8 cellular contexts compared by ENCODE assay signal in the genomic region with DNA sequence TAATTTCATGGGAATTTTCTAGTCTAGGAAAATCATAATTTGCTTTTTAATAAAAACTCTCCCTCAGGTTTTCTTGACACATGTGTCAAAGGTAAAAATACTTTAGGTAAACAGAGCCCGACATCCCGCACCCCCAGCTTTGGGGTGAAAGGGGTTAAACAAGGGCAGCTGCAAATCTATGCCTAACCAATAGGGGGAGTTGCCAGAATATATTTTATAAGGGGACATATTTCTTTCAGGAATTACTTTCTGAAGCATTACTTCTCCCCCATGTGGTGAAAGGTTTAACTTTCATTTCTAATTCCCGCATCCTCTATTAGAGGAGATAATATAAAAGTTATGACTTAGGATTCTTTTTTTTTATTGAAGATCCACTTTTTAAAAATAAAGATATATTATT. TPM values are rescaled to one million over a fixed set of nuclear protein-coding genes. Genes with fewer than 3 reads are reported as not detected.
DNase-seq lines count a peak whose midpoint lies in the region; ATAC-seq and TF ChIP-seq lines count a peak whose summit lies in the region.

No MANE protein-coding gene starts in this region.

- ATAC-seq in Right ventricle myocardium inferior (no peak), HG03108 (IDR thresholded peaks at IDR 0.05; ENCODE audit: unreplicated experiment) (no peak), HG03432 (IDR thresholded peaks at IDR 0.05; ENCODE audit: unreplicated experiment) (no peak)

- no peaks in the 10 kb centered on the region for H3K4me1 ChIP-seq in cardiac muscle cell (ENCODE audit: low read depth)
- H3K4me1 ChIP-seq in smooth muscle cell (ENCODE audit: low read depth), result no peaks in the 10 kb centered on the region
- no peaks in the 10 kb centered on the region for H3K4me1 ChIP-seq in vagina

- H3K79me2 ChIP-seq in smooth muscle cell (ENCODE audit: low read depth), result no peaks in the 10 kb centered on the region

- no peak overlapping the region for H3K4me3 ChIP-seq in cardiac muscle cell
- no peak overlapping the region for H3K4me3 ChIP-seq in smooth muscle cell
- H3K4me3 ChIP-seq in vagina, result no peak overlapping the region

- TF ChIP-seq CTCF in cardiac muscle cell (IDR thresholded peaks at IDR 0.05; ENCODE audit: low read depth, low read length), result peak; percentile 44
- TF ChIP-seq CTCF in smooth muscle cell (IDR thresholded peaks at IDR 0.05; ENCODE audit: borderline replicate concordance, insufficient read depth, poor library complexity, severe bottlenecking), result peak; percentile 49
- TF ChIP-seq CTCF in vagina (IDR thresholded peaks at IDR 0.05), result no peak

- H3K9ac ChIP-seq in smooth muscle cell (ENCODE audit: low read depth), result no peak overlapping the region

- no peaks in the 10 kb centered on the region for H3F3A ChIP-seq in smooth muscle cell (ENCODE audit: low read depth)

- intact Hi-C loops in Right ventricle myocardium inferior (cut with DNase I), result no loop called here
- intact Hi-C loops in vagina (cut with DNase I), result no loop called here

- no peaks in the 10 kb centered on the region for H4K20me1 ChIP-seq in smooth muscle cell (ENCODE audit: low read depth)

- DNase-seq in cardiac muscle cell (ENCODE audit: low read depth in 1 of 2, low spot score in 1 of 2) (peak; percentile 2 to 20), Right ventricle myocardium inferior (ENCODE audit: missing footprints) (no peak), NOMO-1 treated with DMSO at 0.1 percent for 48 hours (lab: John Stamatoyannopoulos, UW; ENCODE audit: unreplicated experiment) (peak; percentile 75), erythroblast (lab: John Stamatoyannopoulos, UW) (peak; percentile 38 to 40), smooth muscle cell (lab: John Stamatoyannopoulos, UW; ENCODE audit: unreplicated experiment) (no peak), vagina (ENCODE audit: extremely low spot score in 2 of 2) (no peak)

- H3K27ac ChIP-seq in cardiac muscle cell (no peak overlapping the region), smooth muscle cell (ENCODE audit: low read depth) (no peak overlapping the region), vagina (no peak overlapping the region)

- no peaks in the 10 kb centered on the region for H3K27me3 ChIP-seq in cardiac muscle cell
- no peaks in the 10 kb centered on the region for H3K27me3 ChIP-seq in smooth muscle cell (ENCODE audit: low read depth)
- H3K27me3 ChIP-seq in vagina, result no peaks in the 10 kb centered on the region

- H3K36me3 ChIP-seq in cardiac muscle cell (no peaks in the 10 kb centered on the region), smooth muscle cell (ENCODE audit: low read depth) (no peaks in the 10 kb centered on the region), vagina (no peaks in the 10 kb centered on the region)

- TF ChIP-seq POLR2A in erythroblast (IDR thresholded peaks at IDR 0.05; ENCODE audit: low read length) (no peak), vagina (IDR thresholded peaks at IDR 0.05) (no peak)

- WGBS in smooth muscle cell (ENCODE audit: low lambda C conversion rate), result 71% methylated on average over 3 of the region's 3 CpGs

- H2AFZ ChIP-seq in smooth muscle cell (ENCODE audit: low read depth), result no peak overlapping the region

- H3K9me3 ChIP-seq in cardiac muscle cell (ENCODE audit: low read depth) (no peaks in the 10 kb centered on the region), smooth muscle cell (replicated peaks; ENCODE audit: low read depth) (no peaks in the 10 kb centered on the region), vagina (no peaks in the 10 kb centered on the region)

- H3K4me2 ChIP-seq in smooth muscle cell, result no peak overlapping the region

RNA-seq across cellular contexts. Expression of a gene that starts 53.9 kb away (rescaled TPM):
- total RNA-seq in cardiac muscle cell (99.9 and 137 TPM in 2 replicates), Right ventricle myocardium inferior (8.0 TPM), smooth muscle cell (46.9 and 52.2 TPM in 2 replicates), vagina (8.6 TPM)
- polyA plus RNA-seq in cardiac muscle cell (52.3 and 109 TPM in 2 replicates), smooth muscle cell (22.7 and 36.1 TPM in 2 replicates)

Comparison
In these comparisons a context has a peak if more than half of its experiments do, and no peak if none do; other contexts are left out.
1. DNase-seq: peak in cardiac muscle cell (2 of 2), NOMO-1 treated with DMSO at 0.1 percent for 48 hours (single experiment) and erythroblast (2 of 2); none in Right ventricle myocardium inferior (single experiment), smooth muscle cell (single experiment) and vagina (0 of 2).
2. CTCF ChIP-seq: peak in cardiac muscle cell (single experiment) and smooth muscle cell (single experiment); none in vagina (0 of 3).